8 cellular contexts compared by ENCODE assay signal in the genomic region with DNA sequence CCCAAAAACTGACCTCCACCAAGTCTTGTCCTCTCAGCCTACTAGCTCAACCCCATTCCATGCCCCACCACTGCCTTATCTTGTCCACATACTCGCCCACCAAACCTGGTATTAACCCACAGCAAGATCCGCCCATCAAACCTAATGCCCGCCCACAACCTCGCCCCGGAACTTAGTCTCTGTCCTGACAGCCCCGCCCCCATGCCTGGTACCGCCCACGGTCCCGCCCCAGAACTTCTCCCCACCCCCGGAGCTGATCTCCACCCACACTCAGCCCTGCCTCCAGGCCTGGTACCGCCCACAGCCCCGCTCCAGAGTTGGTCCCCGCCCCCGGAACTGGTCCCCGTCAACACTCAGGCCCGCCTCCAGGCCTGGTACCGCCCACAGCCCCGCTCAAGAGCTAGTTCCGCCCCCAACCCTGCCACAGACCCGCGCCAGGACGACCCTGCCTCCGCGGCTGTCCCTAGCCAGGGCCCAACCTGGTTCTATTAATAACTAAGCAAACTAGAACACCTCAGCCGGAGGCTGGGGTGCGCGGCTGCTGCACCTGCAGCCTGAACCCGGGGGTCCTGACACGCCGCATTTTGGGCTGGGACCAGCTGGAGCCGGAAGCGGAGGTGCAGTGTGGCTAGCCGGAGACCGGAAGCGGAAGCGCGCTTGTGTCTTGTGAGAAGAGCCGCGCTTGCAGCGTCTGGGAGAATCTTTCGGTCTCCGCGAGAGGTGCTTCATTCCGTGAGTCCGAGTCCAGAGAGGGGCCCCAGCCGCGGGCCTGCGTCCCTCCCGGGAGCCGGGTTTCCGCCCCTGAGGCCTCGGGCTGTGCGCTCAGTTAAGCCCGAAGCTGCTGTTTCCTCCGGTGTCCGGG. TPM values are rescaled to one million over a fixed set of nuclear protein-coding genes. Genes with fewer than 3 reads are reported as not detected.
DNase-seq lines count a peak whose midpoint lies in the region; ATAC-seq and TF ChIP-seq lines count a peak whose summit lies in the region.

A gene (plus strand): TSS at position 662 of the 862 bp plus-strand sequence. CDS start 5,372 bp downstream, outside the sequence.

- H3K36me3 ChIP-seq in upper lobe of right lung = peaks cover 36% of the 10 kb centered on the region

- DNase-seq in GM13977 (ENCODE audit: low spot score) (peak; percentile 98), NCI-H146 treated with DMSO at 0.1 percent for 48 hours (lab: John Stamatoyannopoulos, UW; ENCODE audit: unreplicated experiment) (peak; percentile 81), T-helper 1 cell (peak; percentile 98 to 100 (median 99)), amniotic epithelial cell (ENCODE audit: low read depth) (peak; percentile 96), left cardiac atrium (peak; percentile 100), posterior vena cava (ENCODE audit: low spot score) (peak; percentile 100), upper lobe of right lung (peak; percentile 99)

- H3K27me3 ChIP-seq in upper lobe of right lung = no peaks in the 10 kb centered on the region

- H3K9me3 ChIP-seq in upper lobe of right lung = no peaks in the 10 kb centered on the region

- intact Hi-C loops in left cardiac atrium (cut with DNase I) = no loop called here
- intact Hi-C loops in posterior vena cava (cut with DNase I) = no loop called here
- intact Hi-C loops in upper lobe of right lung (cut with DNase I) = no loop called here

- ATAC-seq in HG02870 (IDR thresholded peaks at IDR 0.05; ENCODE audit: unreplicated experiment) (peak; percentile 87), left cardiac atrium (peak; percentile 100), upper lobe of right lung (peak; percentile 99)

- peaks cover 8% of the 10 kb centered on the region for H3K4me1 ChIP-seq in upper lobe of right lung

- peak within 1 kb of the TSS; percentile 99 for H3K4me3 ChIP-seq in upper lobe of right lung

- in situ Hi-C loops in GM13977 (cut with MboI; ENCODE audit: low pct_unique_long_range_greater_than_20kb, low sequenced_read_pairs, unreplicated experiment) = no loop called here

- peak within 1 kb of the TSS; percentile 89 for H3K27ac ChIP-seq in upper lobe of right lung

- TF ChIP-seq CTCF in GM13977 (IDR thresholded peaks at IDR 0.05; ENCODE audit: extremely low read depth, insufficient read depth, missing control alignments) = no peak
- no peak for TF ChIP-seq CTCF in upper lobe of right lung (IDR thresholded peaks at IDR 0.05)

RNA-seq across cellular contexts. Expression of the gene that starts here (rescaled TPM):
- total RNA-seq in left cardiac atrium (1 to 10 TPM; 4.4 to 6.3 TPM), posterior vena cava (1 to 10 TPM; 8.2 TPM), upper lobe of right lung (11.1 TPM)

Comparison
In these comparisons a context has a peak if more than half of its experiments do, and no peak if none do; other contexts are left out.
1. Peak in every context shown above with its lines: DNase-seq, ATAC-seq, H3K4me3 ChIP-seq and H3K27ac ChIP-seq.